In genomic region chr6:1417718-1418117, GRCh38 we compare ENCODE assay signal across 2 cellular contexts.
TF ChIP-seq lines count a peak whose summit lies in the region.

No MANE protein-coding gene starts in this region.

TF ChIP-seq in K562, 482 proteins besides CTCF, POLR2A, EP300 and RAD21:
- TF ChIP-seq CLOCK (CRISPR knock-in tag; IDR thresholded peaks at IDR 0.05; ENCODE audit: borderline replicate concordance): no peak
- TF ChIP-seq, protein P1, sequence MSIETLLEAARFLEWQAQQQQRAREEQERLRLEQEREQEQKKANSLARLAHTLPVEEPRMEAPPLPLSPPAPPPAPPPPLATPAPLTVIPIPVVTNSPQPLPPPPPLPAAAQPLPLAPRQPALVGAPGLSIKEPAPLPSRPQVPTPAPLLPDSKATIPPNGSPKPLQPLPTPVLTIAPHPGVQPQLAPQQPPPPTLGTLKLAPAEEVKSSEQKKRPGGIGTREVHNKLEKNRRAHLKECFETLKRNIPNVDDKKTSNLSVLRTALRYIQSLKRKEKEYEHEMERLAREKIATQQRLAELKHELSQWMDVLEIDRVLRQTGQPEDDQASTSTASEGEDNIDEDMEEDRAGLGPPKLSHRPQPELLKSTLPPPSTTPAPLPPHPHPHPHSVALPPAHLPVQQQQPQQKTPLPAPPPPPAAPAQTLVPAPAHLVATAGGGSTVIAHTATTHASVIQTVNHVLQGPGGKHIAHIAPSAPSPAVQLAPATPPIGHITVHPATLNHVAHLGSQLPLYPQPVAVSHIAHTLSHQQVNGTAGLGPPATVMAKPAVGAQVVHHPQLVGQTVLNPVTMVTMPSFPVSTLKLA (conservative IDR thresholded peaks at IDR 0.05): no peak
- no peak for TF ChIP-seq CEBPG (CRISPR knock-in tag; IDR thresholded peaks at IDR 0.05)
- TF ChIP-seq CEBPG (tag; conservative IDR thresholded peaks at IDR 0.05 in 1 of 2, IDR thresholded peaks at IDR 0.05 in 1 of 2): peak in 1 of 2 experiments; percentile 47; a peak in 2 of 4 replicates
- TF ChIP-seq CEBPB (tag; IDR thresholded peaks at IDR 0.05): peak; percentile 31; the same call in 1 of the 2 replicates
- no peak for TF ChIP-seq PHF20 (IDR thresholded peaks at IDR 0.05; ENCODE audit: partially characterized antibody)
- no peak for TF ChIP-seq SMARCB1 (IDR thresholded peaks at IDR 0.05; ENCODE audit: insufficient read length, low read depth)
- TF ChIP-seq ZNF830 (CRISPR knock-in tag; IDR thresholded peaks at IDR 0.05): no peak
- no peak for TF ChIP-seq HDAC8 (tag; IDR thresholded peaks at IDR 0.05)
- TF ChIP-seq ZMIZ1 (IDR thresholded peaks at IDR 0.05; ENCODE audit: low read depth in 2 of 2, low read length in 2 of 2): no peak
TF ChIP-seq in K562: peak in this region for 2.

TF ChIP-seq in HepG2, 621 proteins besides CTCF, POLR2A, EP300 and RAD21:
- TF ChIP-seq ZNF225 (CRISPR knock-in tag; IDR thresholded peaks at IDR 0.05): no peak
- no peak for TF ChIP-seq ZIK1 (CRISPR knock-in tag; IDR thresholded peaks at IDR 0.05; ENCODE audit: borderline replicate concordance, low read depth)
- TF ChIP-seq MEIS1 (CRISPR knock-in tag; IDR thresholded peaks at IDR 0.05; ENCODE audit: borderline replicate concordance): no peak
- TF ChIP-seq PHF21A (CRISPR knock-in tag; IDR thresholded peaks at IDR 0.05): no peak
- TF ChIP-seq FOXK1 (CRISPR knock-in tag; IDR thresholded peaks at IDR 0.05; ENCODE audit: borderline replicate concordance, low read depth): no peak
- TF ChIP-seq CEBPB (IDR thresholded peaks at IDR 0.05; ENCODE audit: borderline replicate concordance, low read depth, low read length): peak; percentile 67
